In the genomic region with DNA sequence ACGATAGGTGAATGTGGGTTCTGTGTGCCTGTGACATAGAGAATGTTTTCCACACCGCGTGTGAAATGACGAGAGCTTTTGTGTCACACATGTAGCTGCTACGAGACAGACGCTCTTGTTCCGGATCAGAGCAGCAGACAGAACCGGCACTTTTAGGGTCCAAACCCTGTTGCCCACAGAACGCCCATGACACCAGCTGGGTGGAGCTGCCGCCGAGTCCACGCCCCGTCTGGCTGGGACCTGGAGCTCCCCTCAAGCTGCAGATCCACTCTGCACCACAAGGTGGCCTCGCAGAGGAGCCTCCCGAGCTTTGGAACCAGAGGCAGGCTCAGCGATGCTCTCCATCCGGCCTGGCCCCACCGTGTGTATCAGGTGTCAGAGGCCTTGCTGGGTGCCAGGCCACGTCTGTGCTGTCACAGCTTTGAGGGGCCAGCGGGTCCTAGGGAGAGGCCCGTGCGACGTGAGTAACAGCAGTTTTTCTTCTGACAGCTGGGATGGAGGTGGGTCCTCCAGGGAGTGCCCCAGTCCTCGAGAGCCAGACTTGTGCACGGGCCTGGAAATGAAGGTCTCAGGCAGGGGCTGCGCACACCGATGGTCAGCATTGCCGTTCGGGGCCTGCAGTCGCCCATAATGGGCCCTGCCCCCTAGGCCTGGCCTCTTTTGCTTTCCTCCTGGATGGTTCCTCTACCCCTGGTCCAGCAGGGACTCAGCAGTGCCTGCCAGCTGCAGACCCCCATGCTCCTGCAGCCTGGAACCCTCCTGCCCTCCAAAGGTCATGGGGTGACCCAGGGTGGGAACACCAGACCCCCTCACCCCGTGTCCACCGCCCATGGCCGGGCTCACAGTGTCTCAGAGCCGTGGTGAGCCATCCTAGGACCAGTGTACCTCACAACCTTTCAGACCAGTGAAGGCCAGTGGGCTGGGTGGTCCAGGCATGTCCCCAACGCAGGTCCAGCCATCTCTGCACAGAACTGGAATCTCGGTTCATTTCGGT, we compare ENCODE assay signal across 8 cellular contexts. TPM values are rescaled to one million over a fixed set of nuclear protein-coding genes. Genes with fewer than 3 reads are reported as not detected.
DNase-seq lines count a peak whose midpoint lies in the region; ATAC-seq, FAIRE-seq and TF ChIP-seq lines count a peak whose summit lies in the region.

No MANE protein-coding gene starts in this region.

- ATAC-seq in HG02610 (IDR thresholded peaks at IDR 0.05; ENCODE audit: unreplicated experiment), result peak; percentile 85
- ATAC-seq in heart left ventricle, result peak; percentile 45 to 66 (median 60)

- H2AFZ ChIP-seq in SU-DHL-6 (ENCODE audit: low read depth, low read length, severe bottlenecking), result no peak overlapping the region

- TF ChIP-seq CTCF in GM12873 (IDR thresholded peaks at IDR 0.05; ENCODE audit: insufficient read depth, low read depth, low read length, missing control alignments) (peak; percentile 95), SU-DHL-6 (IDR thresholded peaks at IDR 0.05; ENCODE audit: insufficient read depth, low read length, poor library complexity, severe bottlenecking) (peak; percentile 81), heart left ventricle (IDR thresholded peaks at IDR 0.05) (peak; percentile 88 to 98 (median 94)), prostate gland (IDR thresholded peaks at IDR 0.05) (peak; percentile 73 to 93 (median 83))

- no peaks in the 10 kb centered on the region for H3K79me2 ChIP-seq in SU-DHL-6 (ENCODE audit: insufficient read depth, low read length)

- peak overlapping the region; percentile 22 for H3K4me2 ChIP-seq in SU-DHL-6 (ENCODE audit: low read depth, low read length, poor library complexity, severe bottlenecking)

- TF ChIP-seq POLR2A in heart left ventricle (IDR thresholded peaks at IDR 0.05) (no peak), prostate gland (IDR thresholded peaks at IDR 0.05) (no peak)

- H3F3A ChIP-seq in SU-DHL-6 (ENCODE audit: insufficient read depth), result no peaks in the 10 kb centered on the region

- no peaks in the 10 kb centered on the region for H3K27me3 ChIP-seq in SU-DHL-6 (ENCODE audit: low read length)
- peaks cover 0 to 12% (median 0%) of the 10 kb centered on the region in 9 donors for H3K27me3 ChIP-seq in heart left ventricle
- H3K27me3 ChIP-seq in prostate gland (replicated peaks; ENCODE audit: insufficient read depth), result no peaks in the 10 kb centered on the region

- no peak overlapping the region for H3K9ac ChIP-seq in SU-DHL-6 (ENCODE audit: low read length)

- H3K9me3 ChIP-seq in SU-DHL-6 (ENCODE audit: insufficient read depth, low read length) (no peaks in the 10 kb centered on the region), heart left ventricle (no peaks in the 10 kb centered on the region), prostate gland (no peaks in the 10 kb centered on the region)

- no peaks in the 10 kb centered on the region for H4K20me1 ChIP-seq in SU-DHL-6 (ENCODE audit: low read depth, low read length)

- H3K4me1 ChIP-seq in heart left ventricle (peaks cover 0 to 43% (median 18%) of the 10 kb centered on the region in 12 donors), prostate gland (replicated peaks) (peaks cover 5% of the 10 kb centered on the region)

- H3K27ac ChIP-seq in SU-DHL-6 (ENCODE audit: low read depth, low read length), result no peak overlapping the region
- H3K27ac ChIP-seq in heart left ventricle, result peak overlapping the region in 9 of 12 donors; percentile 85 to 97 (median 95)
- H3K27ac ChIP-seq in prostate gland, result no peak overlapping the region

- H3K36me3 ChIP-seq in SU-DHL-6 (ENCODE audit: low read length) (no peaks in the 10 kb centered on the region), heart left ventricle (no peaks in the 10 kb centered on the region), prostate gland (no peaks in the 10 kb centered on the region)

- intact Hi-C loops in heart left ventricle (cut with DNase I) (loop anchor here in 2 of 10 donors (1.0 to 2.0 kb wide), 2 partner anchors 30 to 33 kb away; a partner anchor contains a TSS), prostate gland (cut with DNase I) (no loop called here)

- H3K9me2 ChIP-seq in SU-DHL-6 (replicated peaks; ENCODE audit: insufficient read depth, low read length), result no peaks in the 10 kb centered on the region

- peak; percentile 87 for DNase-seq in NCI-H1092 (lab: John Stamatoyannopoulos, UW)
- peak; percentile 79 for DNase-seq in activated naive CD8-positive, alpha-beta T cell treated with anti-CD3 and anti-CD28 coated beads, Interleukin-2, amount 50 U/mL, for 16 hours (ENCODE audit: low read depth, low spot score)
- peak; percentile 83 to 91 (median 90) for DNase-seq in heart left ventricle
- peak; percentile 83 for DNase-seq in prostate gland (ENCODE audit: low spot score)
- DNase-seq in urothelium cell line (ENCODE audit: low spot score), result peak; percentile 96

- 30 to 39% (median 31%) methylated on average over 23 to 37 of the region's 37 CpGs for WGBS in heart left ventricle, 4 donors
- WGBS in prostate gland, result 42% methylated on average over 22 of the region's 37 CpGs

- peak; percentile 91 for FAIRE-seq in urothelium cell line (lab: Jason Lieb, UNC)

- H3K4me3 ChIP-seq in SU-DHL-6 (ENCODE audit: insufficient read depth, low read length, poor library complexity, severe bottlenecking), result no peak overlapping the region
- H3K4me3 ChIP-seq in heart left ventricle, result peak overlapping the region in 7 of 12 donors; percentile 0 to 39 (median 19)
- H3K4me3 ChIP-seq in prostate gland, result no peak overlapping the region

RNA-seq across cellular contexts. Expression of a gene that starts 2.5 kb away (rescaled TPM):
- total RNA-seq in heart left ventricle (100 to 1,000 TPM in 2 of 9 donors, 10 to 100 TPM in 6, 1 to 10 TPM in 1; 7.6 to 133 (median 40.3) TPM), prostate gland (1 to 10 TPM in 1 of 2 donors, not detected in 1; 1.0 TPM)
- polyA plus RNA-seq in heart left ventricle, result 10 to 100 TPM in 1 of 2 donors, 1 to 10 TPM in 1; 6.1 to 50.3 TPM

RNA-seq across cellular contexts. Expression of a gene that starts 29.2 kb away (rescaled TPM):
- 10 to 100 TPM in 1 of 9 donors, 1 to 10 TPM in 8; 5.7 to 10.3 (median 7.5) TPM for total RNA-seq in heart left ventricle
- 1 to 10 TPM; 4.8 to 8.5 TPM for polyA plus RNA-seq in heart left ventricle
- 1 to 10 TPM; 4.7 to 5.2 TPM for total RNA-seq in prostate gland

RNA-seq across cellular contexts. Expression of a gene that starts 29.3 kb away (rescaled TPM):
- total RNA-seq in heart left ventricle (100 to 1,000 TPM; 422 to 854 (median 727) TPM), prostate gland (10 to 100 TPM; 66.7 to 99.1 TPM)
- 100 to 1,000 TPM; 276 to 861 TPM for polyA plus RNA-seq in heart left ventricle

Comparison
In these comparisons a context has a peak if more than half of its experiments do, and no peak if none do; other contexts are left out.
1. H3K27ac ChIP-seq: peak in heart left ventricle (9 of 12); none in SU-DHL-6 (single experiment) and prostate gland (0 of 2).
2. H3K4me3 ChIP-seq: peak in heart left ventricle (7 of 12); none in SU-DHL-6 (single experiment) and prostate gland (0 of 2).
3. RNA of a gene that starts 2.5 kb away (total RNA-seq): 7.6 to 133 TPM in heart left ventricle; 1.0 TPM in prostate gland; every median in the first group is over 4 times any median in the second.
4. RNA of a gene that starts 29.3 kb away (total RNA-seq): 422 to 854 TPM in heart left ventricle; 66.7 to 99.1 TPM in prostate gland; every median in the first group is over 4 times any median in the second.
5. Peak in every context shown above with its lines, with median percentiles within 50 percentile points of each other: CTCF ChIP-seq and DNase-seq.